ENCODE assay signal across 1 cellular context in the genomic region with DNA sequence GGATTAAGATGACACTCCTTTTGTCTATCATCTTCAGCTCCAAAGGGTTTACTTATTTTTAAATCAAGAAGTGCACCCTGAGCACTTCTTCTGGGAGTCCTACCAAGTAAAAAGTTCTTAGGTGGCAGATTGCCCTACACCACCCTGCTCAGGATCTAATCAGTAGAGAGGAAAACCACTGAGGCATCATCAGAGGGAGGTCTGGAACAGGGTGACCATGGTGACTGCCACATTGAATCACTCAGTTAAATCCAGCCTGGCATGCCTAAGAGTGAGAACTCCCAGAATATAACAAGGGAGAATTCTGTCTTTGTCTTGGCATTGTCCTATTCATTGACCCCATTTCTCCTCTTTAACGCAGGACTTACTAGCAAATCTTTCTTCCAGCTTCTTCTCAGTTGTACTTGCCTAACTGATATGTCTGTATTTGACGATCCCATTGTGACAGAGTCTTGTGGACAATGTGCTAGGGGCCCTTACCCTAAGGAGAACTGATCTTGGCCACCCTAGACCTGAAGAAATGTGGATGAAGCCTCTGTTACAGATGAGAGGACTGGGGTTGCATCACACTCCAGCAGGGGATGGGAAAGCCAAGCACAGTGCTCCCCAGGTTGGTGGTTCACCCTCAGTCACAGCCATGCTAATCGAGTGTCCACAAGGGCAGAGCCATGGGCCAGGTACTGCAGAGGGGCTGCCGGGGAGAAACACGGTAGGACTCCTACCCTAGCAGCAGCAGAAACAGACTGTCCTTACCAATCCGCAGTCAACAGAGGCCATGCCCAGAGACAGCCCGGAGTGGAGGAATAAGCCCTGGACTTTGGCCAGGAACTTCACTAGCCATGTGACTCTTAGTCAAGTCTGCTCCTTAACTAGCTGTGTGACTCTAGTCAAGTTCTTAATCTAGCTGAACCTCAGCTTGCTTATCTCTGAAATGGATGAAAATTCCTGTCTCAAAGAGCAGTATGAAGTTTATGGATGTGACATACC.
TF ChIP-seq lines count a peak whose summit lies in the region.

No MANE protein-coding gene starts in this region.

TF ChIP-seq in H1, 55 proteins besides CTCF, POLR2A, EP300 and RAD21:
- no peak for TF ChIP-seq KDM1A (IDR thresholded peaks at IDR 0.05; ENCODE audit: borderline replicate concordance, low read length)
- 0 out of 2 replicates have a peak, but pooled peaks have one; percentile 14 for TF ChIP-seq CEBPB (IDR thresholded peaks at IDR 0.05; ENCODE audit: low read depth, low read length)
- no peak for TF ChIP-seq SP4 (IDR thresholded peaks at IDR 0.05; ENCODE audit: low read length)
- no peak for TF ChIP-seq RNF2 (IDR thresholded peaks at IDR 0.05; ENCODE audit: borderline replicate concordance, low read depth, low read length, missing control alignments, poor library complexity, severe bottlenecking)
- no peak for TF ChIP-seq SP2 (IDR thresholded peaks at IDR 0.05; ENCODE audit: low read length)
